Comparison of ENCODE assay signal across 23 cellular contexts in the genomic region with DNA sequence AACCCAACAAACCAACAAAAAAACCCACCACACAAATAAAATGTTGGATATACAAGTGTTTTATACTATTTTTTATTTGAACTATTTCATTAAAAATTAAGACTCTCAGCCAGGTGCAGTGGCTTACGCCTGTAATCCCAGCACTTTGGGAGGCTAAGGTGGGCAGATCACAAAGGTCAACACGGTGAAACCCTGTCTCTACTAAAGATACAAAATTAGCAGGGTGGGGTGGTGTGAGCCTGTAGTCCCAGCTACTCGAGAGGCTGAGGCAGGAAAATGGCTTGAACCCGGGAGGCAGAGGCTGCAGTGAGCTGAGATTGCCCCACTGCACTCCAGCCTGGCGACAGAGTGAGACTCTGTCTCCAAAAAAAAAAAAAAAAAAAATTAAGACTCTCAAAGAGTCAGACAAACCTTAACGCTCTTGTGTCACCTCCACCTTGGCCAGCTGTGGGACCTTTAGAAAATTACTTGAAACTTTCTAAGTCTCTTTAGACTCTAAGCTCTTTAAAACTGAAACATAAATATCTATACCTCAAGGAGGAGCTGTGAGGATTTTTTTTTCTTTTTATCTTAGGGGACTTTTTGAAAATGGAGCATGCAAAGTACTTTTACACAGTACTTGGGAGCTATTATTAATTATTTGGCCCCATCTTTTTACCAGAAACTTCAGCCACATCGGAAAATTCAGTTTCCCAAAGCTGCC.
DNase-seq lines count a peak whose midpoint lies in the region; FAIRE-seq and TF ChIP-seq lines count a peak whose summit lies in the region.
"Had no signal": no experiment of that assay in that cellular context is flagged by ENCODE, and none has a peak within 500 bp of the region (broad histone marks: within the 10 kb centered on the region; RNA-seq: fewer than 3 reads in every experiment).

No MANE protein-coding gene starts in this region.

- H3K18ac ChIP-seq in trophoblast cell (ENCODE audit: low read length): no peak overlapping the region

- WGBS in trophoblast cell (ENCODE audit: extremely low coverage, insufficient coverage, insufficient read length): no CpG with 5 or more reads among the region's 7 CpGs

- H3K79me2 ChIP-seq in astrocyte (ENCODE audit: insufficient read depth, low read length): no peaks in the 10 kb centered on the region
- no peaks in the 10 kb centered on the region for H3K79me2 ChIP-seq in trophoblast cell (ENCODE audit: control insufficient read depth, insufficient read depth, low read length, poor library complexity)

- CTCF ChIA-PET in activated CD4-positive, alpha-beta memory T cell treated with anti-CD3 and anti-CD28 coated beads for 36 hours (lab: Charles Lee): interaction anchor here (0.6 to 0.7 kb wide), 3 partner anchors 113 to 851 kb away, joined by 3 to 4 read pairs (median 3); no protein-coding TSS in a partner anchor
- CTCF ChIA-PET in activated CD4-positive, alpha-beta memory T cell treated with anti-CD3 and anti-CD28 coated beads, Interleukin-2, amount 10 ng/mL, durations not matched to agents 7 days and 5 days (lab: Charles Lee): no interaction called here
- CTCF ChIA-PET in A673 (lab: Charles Lee): interaction anchor here (0.6 kb wide), 1 partner anchor 697 kb away, joined by 4 read pairs; no protein-coding TSS in a partner anchor

- H4K8ac ChIP-seq in trophoblast cell (ENCODE audit: low read depth, low read length): no peak overlapping the region

- H3K27me3 ChIP-seq in astrocyte (ENCODE audit: insufficient read depth, low read length) (no peaks in the 10 kb centered on the region), trophoblast cell (ENCODE audit: insufficient read depth, low read length) (no peaks in the 10 kb centered on the region), A673 (replicated peaks; ENCODE audit: insufficient read depth, low read depth, low read length, poor library complexity) (no peaks in the 10 kb centered on the region)
- H3K27me3 ChIP-seq: BLaER1 treated with 17β-estradiol and CSF1 and Interleukin-3, amounts not matched to agents 10 nM and 100 nM; brain microvascular endothelial cell; thyroid gland had no signal

- no peak overlapping the region for H3K27ac ChIP-seq in astrocyte (ENCODE audit: low read depth, low read length)
- H3K27ac ChIP-seq in trophoblast cell (ENCODE audit: low read depth, low read length): no peak overlapping the region
- H3K27ac ChIP-seq in A673 (ENCODE audit: low read depth, low read length, poor library complexity, severe bottlenecking): no peak overlapping the region
- H3K27ac ChIP-seq: BLaER1 treated with 17β-estradiol and CSF1 and Interleukin-3, amounts not matched to agents 10 nM and 100 nM; brain microvascular endothelial cell; thyroid gland had no signal

- peaks cover 8% of the 10 kb centered on the region for H3K36me3 ChIP-seq in astrocyte (ENCODE audit: insufficient read depth, low read length)
- H3K36me3 ChIP-seq in trophoblast cell (ENCODE audit: control insufficient read depth in 1 of 2, insufficient read depth in 2 of 2, low read length in 2 of 2): no peaks in the 10 kb centered on the region
- H3K36me3 ChIP-seq in A673 (ENCODE audit: insufficient read depth, low read length, poor library complexity, severe bottlenecking): peaks cover 5% of the 10 kb centered on the region
- H3K36me3 ChIP-seq: brain microvascular endothelial cell, thyroid gland had no signal

- H3K36me3 Mint-ChIP-seq in activated CD4-positive, alpha-beta memory T cell treated with anti-CD3 and anti-CD28 coated beads for 36 hours: peaks cover 16% of the 10 kb centered on the region
- H3K36me3 Mint-ChIP-seq in activated CD4-positive, alpha-beta memory T cell treated with anti-CD3 and anti-CD28 coated beads, Interleukin-2, amount 10 ng/mL, durations not matched to agents 7 days and 5 days (ENCODE audit: low read depth): peaks cover 29% of the 10 kb centered on the region
- H3K36me3 Mint-ChIP-seq in astrocyte (ENCODE audit: low read depth, unreplicated experiment): peaks cover 12% of the 10 kb centered on the region

- H3K4me1 ChIP-seq in astrocyte (ENCODE audit: insufficient read depth, low read length) (peaks cover 20% of the 10 kb centered on the region), trophoblast cell (ENCODE audit: control insufficient read depth in 1 of 2, insufficient read depth in 2 of 2, low read length in 2 of 2) (no peaks in the 10 kb centered on the region), A673 (ENCODE audit: insufficient read depth, low read length, poor library complexity, severe bottlenecking) (no peaks in the 10 kb centered on the region)
- H3K4me1 ChIP-seq: thyroid gland had no signal

- H3K4me3 ChIP-seq in astrocyte (ENCODE audit: insufficient read depth, low read depth, low read length) (no peak overlapping the region), trophoblast cell (ENCODE audit: low read depth, low read length) (no peak overlapping the region), A673 (ENCODE audit: low read depth, low read length, poor library complexity, severe bottlenecking) (no peak overlapping the region)
- H3K4me3 ChIP-seq: BLaER1 treated with 17β-estradiol and CSF1 and Interleukin-3, amounts not matched to agents 10 nM and 100 nM; lung; thyroid gland had no signal

- no peak overlapping the region for H3K23ac ChIP-seq in trophoblast cell (ENCODE audit: low read length)

- peaks cover 33% of the 10 kb centered on the region for H3K4me1 Mint-ChIP-seq in activated CD4-positive, alpha-beta memory T cell treated with anti-CD3 and anti-CD28 coated beads for 36 hours (ENCODE audit: low read depth)
- peaks cover 9% of the 10 kb centered on the region for H3K4me1 Mint-ChIP-seq in activated CD4-positive, alpha-beta memory T cell treated with anti-CD3 and anti-CD28 coated beads, Interleukin-2, amount 10 ng/mL, durations not matched to agents 7 days and 5 days
- H3K4me1 Mint-ChIP-seq in astrocyte (ENCODE audit: low read depth, unreplicated experiment): peaks cover 42% of the 10 kb centered on the region
- H3K4me1 Mint-ChIP-seq: WTC11 had no signal

- H3K14ac ChIP-seq in trophoblast cell (ENCODE audit: low read length): no peak overlapping the region

- TF ChIP-seq CTCF in astrocyte (IDR thresholded peaks at IDR 0.05; ENCODE audit: insufficient read depth, low read depth, low read length) (no peak), A673 (conservative IDR thresholded peaks at IDR 0.05; ENCODE audit: low read depth, low read length) (no peak)

- H2AFZ ChIP-seq in astrocyte (ENCODE audit: low read depth, low read length): no peak overlapping the region
- no peak overlapping the region for H2AFZ ChIP-seq in trophoblast cell (ENCODE audit: insufficient read depth, low read length, poor library complexity)

- H2BK5ac ChIP-seq in trophoblast cell (ENCODE audit: low read depth, low read length, poor library complexity): no peak overlapping the region

- BruUV-seq in A673 (replicated peaks; lab: Mats Ljungman, UMichigan): no TSS peak

- FAIRE-seq in astrocyte (lab: Jason Lieb, UNC): no peak
- FAIRE-seq: A204.1, colon, H1, small intestine had no signal

- intact Hi-C loops in activated CD4-positive, alpha-beta memory T cell treated with anti-CD3 and anti-CD28 coated beads for 36 hours (cut with micrococcal nuclease): loop anchor here (2.0 kb wide), 1 partner anchor 115 kb away; the partner anchor contains the start of genes AAMDC and RSF1
- intact Hi-C loops in A673 (cut with micrococcal nuclease; ENCODE audit: unreplicated experiment): no loop called here

- no peak for DNase-seq in activated CD4-positive, alpha-beta memory T cell treated with anti-CD3 and anti-CD28 coated beads for 36 hours
- DNase-seq in activated CD4-positive, alpha-beta memory T cell treated with anti-CD3 and anti-CD28 coated beads, Interleukin-2, amount 10 ng/mL, durations not matched to agents 7 days and 5 days: no peak
- DNase-seq in ELR (ENCODE audit: low read depth): peak; percentile 19
- no peak for DNase-seq in astrocyte (ENCODE audit: low read depth)
- peak; percentile 8 to 14 for DNase-seq in trophoblast cell
- DNase-seq in kidney glomerular epithelial cell (lab: John Stamatoyannopoulos, UW): no peak
- no peak for DNase-seq in activated CD8-positive, alpha-beta memory T cell treated with anti-CD3 and anti-CD28 coated beads, Interleukin-2, amount 50 U/mL, for 4 hours
- DNase-seq in A673 (ENCODE audit: low spot score): no peak
- DNase-seq: Karpas-422; NCI-H187; NCI-H2227 treated with DMSO at 0.1 percent for 48 hours; NCI-H774; stimulated activated naive CD4-positive, alpha-beta T cell; T1000; thyroid gland had no signal

- no peak overlapping the region for H2BK12ac ChIP-seq in trophoblast cell (ENCODE audit: low read length)

- H3K9me3 ChIP-seq in astrocyte (ENCODE audit: insufficient read depth, low read depth, low read length) (no peaks in the 10 kb centered on the region), trophoblast cell (ENCODE audit: insufficient read depth, low read depth, low read length) (no peaks in the 10 kb centered on the region), A673 (ENCODE audit: low read depth, low read length, poor library complexity, severe bottlenecking) (no peaks in the 10 kb centered on the region)
- H3K9me3 ChIP-seq: thyroid gland had no signal

- no peaks in the 10 kb centered on the region for H4K20me1 ChIP-seq in astrocyte (ENCODE audit: insufficient read depth, low read length)

- H3K4me3 Mint-ChIP-seq in activated CD4-positive, alpha-beta memory T cell treated with anti-CD3 and anti-CD28 coated beads for 36 hours: no peak overlapping the region
- no peak overlapping the region for H3K4me3 Mint-ChIP-seq in activated CD4-positive, alpha-beta memory T cell treated with anti-CD3 and anti-CD28 coated beads, Interleukin-2, amount 10 ng/mL, durations not matched to agents 7 days and 5 days
- peak overlapping the region; percentile 74 for H3K4me3 Mint-ChIP-seq in astrocyte (ENCODE audit: unreplicated experiment)
- H3K4me3 Mint-ChIP-seq: WTC11 had no signal

- H3K4ac ChIP-seq in trophoblast cell (ENCODE audit: low read depth, low read length): no peak overlapping the region

- H4K91ac ChIP-seq in trophoblast cell (ENCODE audit: low read depth, low read length): no peak overlapping the region

- no peak overlapping the region for H4K12ac ChIP-seq in trophoblast cell (ENCODE audit: low read depth, low read length)

- no peak overlapping the region for H3K9ac ChIP-seq in astrocyte (ENCODE audit: low read length)
- no peak overlapping the region for H3K9ac ChIP-seq in trophoblast cell (ENCODE audit: low read length)
- H3K9ac ChIP-seq: BLaER1 treated with 17β-estradiol and CSF1 and Interleukin-3, amounts not matched to agents 10 nM and 100 nM had no signal

- H3K4me2 ChIP-seq in astrocyte (ENCODE audit: low read length) (peak overlapping the region; percentile 54), trophoblast cell (ENCODE audit: low read length) (no peak overlapping the region)

- no peaks in the 10 kb centered on the region for H3K9me3 Mint-ChIP-seq in activated CD4-positive, alpha-beta memory T cell treated with anti-CD3 and anti-CD28 coated beads for 36 hours
- no peaks in the 10 kb centered on the region for H3K9me3 Mint-ChIP-seq in activated CD4-positive, alpha-beta memory T cell treated with anti-CD3 and anti-CD28 coated beads, Interleukin-2, amount 10 ng/mL, durations not matched to agents 7 days and 5 days
- H3K9me3 Mint-ChIP-seq in astrocyte (ENCODE audit: unreplicated experiment): peaks cover 2% of the 10 kb centered on the region
- H3K9me3 Mint-ChIP-seq: WTC11 had no signal

- no peaks in the 10 kb centered on the region for H3K79me1 ChIP-seq in trophoblast cell (ENCODE audit: low read length)

- no peaks in the 10 kb centered on the region for H3K27me3 Mint-ChIP-seq in activated CD4-positive, alpha-beta memory T cell treated with anti-CD3 and anti-CD28 coated beads for 36 hours
- H3K27me3 Mint-ChIP-seq in activated CD4-positive, alpha-beta memory T cell treated with anti-CD3 and anti-CD28 coated beads, Interleukin-2, amount 10 ng/mL, durations not matched to agents 7 days and 5 days: no peaks in the 10 kb centered on the region
- no peaks in the 10 kb centered on the region for H3K27me3 Mint-ChIP-seq in astrocyte (ENCODE audit: low read depth, unreplicated experiment)

- no peak overlapping the region for H2AK5ac ChIP-seq in trophoblast cell (ENCODE audit: low read length)

- POLR2A ChIA-PET in activated CD4-positive, alpha-beta memory T cell treated with anti-CD3 and anti-CD28 coated beads for 36 hours (lab: Charles Lee): interaction anchor here (1.4 kb wide), 1 partner anchor 289 kb away, joined by 5 read pairs; no protein-coding TSS in a partner anchor
- POLR2A ChIA-PET in activated CD4-positive, alpha-beta memory T cell treated with anti-CD3 and anti-CD28 coated beads, Interleukin-2, amount 10 ng/mL, durations not matched to agents 7 days and 5 days (lab: Charles Lee): no interaction called here
- POLR2A ChIA-PET in A673 (lab: Charles Lee; ENCODE audit: low non-redundant PET): interaction anchor here (0.7 kb wide), 2 partner anchors 141 to 865 kb away, joined by 4 to 7 read pairs; no protein-coding TSS in a partner anchor

- no peak overlapping the region for H2BK120ac ChIP-seq in trophoblast cell (ENCODE audit: insufficient read depth, low read length, poor library complexity)

- H3K27ac Mint-ChIP-seq in activated CD4-positive, alpha-beta memory T cell treated with anti-CD3 and anti-CD28 coated beads for 36 hours: peak overlapping the region; percentile 45
- no peak overlapping the region for H3K27ac Mint-ChIP-seq in activated CD4-positive, alpha-beta memory T cell treated with anti-CD3 and anti-CD28 coated beads, Interleukin-2, amount 10 ng/mL, durations not matched to agents 7 days and 5 days
- peak overlapping the region; percentile 91 for H3K27ac Mint-ChIP-seq in astrocyte (ENCODE audit: unreplicated experiment)

Comparison
In these comparisons a context has a peak if more than half of its experiments do, and no peak if none do; other contexts are left out.
1. DNase-seq: peak in ELR (single experiment) and trophoblast cell (2 of 2); none in activated CD4-positive, alpha-beta memory T cell treated with anti-CD3 and anti-CD28 coated beads for 36 hours (single experiment), activated CD4-positive, alpha-beta memory T cell treated with anti-CD3 and anti-CD28 coated beads, Interleukin-2, amount 10 ng/mL, durations not matched to agents 7 days and 5 days (single experiment), astrocyte (single experiment), kidney glomerular epithelial cell (single experiment), activated CD8-positive, alpha-beta memory T cell treated with anti-CD3 and anti-CD28 coated beads, Interleukin-2, amount 50 U/mL, for 4 hours (single experiment) and A673 (single experiment).